ENCODE assay signal across 2 cellular contexts in the genomic region with DNA sequence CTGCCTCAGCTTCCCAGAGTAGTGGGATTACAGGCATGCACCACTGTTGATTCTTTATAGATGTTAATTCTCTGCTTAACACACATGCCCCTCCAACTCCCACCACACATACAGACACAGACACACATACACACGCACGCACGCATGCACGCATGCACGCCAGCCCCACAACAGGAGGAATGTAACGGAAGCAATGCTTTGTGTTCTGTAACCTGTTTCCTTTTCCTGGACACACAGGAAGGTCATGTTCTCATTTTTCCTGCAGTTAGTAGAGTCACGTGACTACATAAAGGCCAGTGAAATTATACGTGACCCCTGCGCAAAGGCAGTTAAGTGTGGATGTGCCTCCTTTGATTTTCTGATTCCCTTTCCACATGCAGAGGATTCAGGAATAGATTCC. TPM values are rescaled to one million over a fixed set of nuclear protein-coding genes. Genes with fewer than 3 reads are reported as not detected.
"Had no signal": no experiment of that assay in that cellular context is flagged by ENCODE, and none has a peak within 500 bp of the region (broad histone marks: within the 10 kb centered on the region; RNA-seq: fewer than 3 reads in every experiment).

No MANE protein-coding gene starts in this region.

RNA-seq across cellular contexts. Expression of a gene that starts 49.6 kb away (rescaled TPM):
- total RNA-seq: activated CD8-positive, alpha-beta T cell treated with anti-CD3 and anti-CD28 coated beads, Interleukin-2, amount 10 ng/mL, durations not matched to agents 7 days and 5 days; activated T-helper 1 cell treated with anti-CD3 and anti-CD28 coated beads, Interleukin-12 subunit alpha, Interleukin-12 subunit beta, Interleukin-2, Interleukin-4 antibody, amounts not matched to agents 30 ng/mL and 10 ng/mL and 1 ng/mL, durations not matched to agents 14 hours and 24 hours and 36 hours had no signal
